Comparison of ENCODE assay signal across 20 cellular contexts in the genomic region with DNA sequence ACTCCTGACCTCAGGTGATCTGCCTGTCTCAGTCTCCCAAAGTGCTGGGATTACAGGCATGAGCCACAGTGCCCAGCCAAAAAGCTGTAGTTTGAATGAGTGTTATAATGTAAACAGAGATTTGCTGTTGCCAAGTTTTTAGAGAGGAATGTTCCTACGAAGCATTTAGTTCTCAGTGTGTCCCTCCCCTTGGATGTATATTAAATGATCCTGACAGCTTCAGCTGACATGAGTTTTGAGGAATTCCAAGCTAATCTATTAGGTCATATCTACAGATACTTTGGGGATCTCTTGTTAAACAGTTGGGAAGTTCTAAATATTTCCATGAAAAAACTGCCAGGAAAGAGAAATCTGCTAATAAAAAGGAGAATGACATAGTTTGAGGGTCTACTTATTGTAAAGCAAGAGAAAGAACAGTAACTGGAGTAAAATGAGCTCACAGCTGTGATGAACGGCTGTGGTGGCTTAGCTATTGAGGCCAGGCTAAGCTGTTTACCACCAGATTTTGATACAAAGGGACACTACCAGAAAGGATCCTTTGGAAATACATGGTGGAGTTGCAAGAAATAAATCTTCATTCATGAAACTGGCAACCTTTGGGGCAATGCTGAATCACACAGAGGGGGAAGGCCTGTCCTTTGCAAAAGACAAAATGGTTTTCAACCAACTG. TPM values are rescaled to one million over a fixed set of nuclear protein-coding genes. Genes with fewer than 3 reads are reported as not detected.
A peak's percentile ranks its signal among the peaks of the same experiment; 100 is the strongest.
DNase-seq lines count a peak whose midpoint lies in the region; FAIRE-seq and TF ChIP-seq lines count a peak whose summit lies in the region.
"Had no signal": no experiment of that assay in that cellular context is flagged by ENCODE, and none has a peak within 500 bp of the region (broad histone marks: within the 10 kb centered on the region; RNA-seq: fewer than 3 reads in every experiment).

No MANE protein-coding gene starts in this region.

- H2AFZ ChIP-seq in astrocyte (ENCODE audit: low read depth, low read length), result no peak overlapping the region

- H3K36me3 ChIP-seq in HEK293 (ENCODE audit: control insufficient read depth in 2 of 2, insufficient read depth in 1 of 2, low read length in 2 of 2), result no peaks in the 10 kb centered on the region; a peak in 1 of 3 replicates
- H3K36me3 ChIP-seq in astrocyte (ENCODE audit: insufficient read depth, low read length), result no peaks in the 10 kb centered on the region
- H3K36me3 ChIP-seq in skeletal muscle tissue (ENCODE audit: control insufficient read depth in 3 of 3, insufficient read depth in 3 of 3, low read length in 3 of 3), result no peaks in the 10 kb centered on the region
- H3K36me3 ChIP-seq: heart left ventricle, ovary had no signal

- CTCF ChIA-PET in HEK293 (lab: Yijun Ruan, JAX), result interaction anchor here (0.5 to 2.3 kb wide), 2 partner anchors 57 to 199 kb away, joined by 5 to 8 read pairs; no protein-coding TSS in a partner anchor

- no peaks in the 10 kb centered on the region for H3K9me3 Mint-ChIP-seq in astrocyte (ENCODE audit: unreplicated experiment)

- TF ChIP-seq POLR2A in erythroblast (IDR thresholded peaks at IDR 0.05; ENCODE audit: low read length), result no peak

- H3K79me2 ChIP-seq in astrocyte (ENCODE audit: insufficient read depth, low read length), result no peaks in the 10 kb centered on the region

- DNase-seq in astrocyte (ENCODE audit: low read depth) (peak; percentile 59), left kidney (ENCODE audit: low read depth, low spot score) (peak; percentile 36), NCI-H345 treated with DMSO at 0.1 percent for 48 hours (lab: John Stamatoyannopoulos, UW; ENCODE audit: unreplicated experiment) (no peak), erythroblast (lab: John Stamatoyannopoulos, UW) (no peak), OCI-M2 (lab: John Stamatoyannopoulos, UW; ENCODE audit: unreplicated experiment) (no peak)
- DNase-seq in stimulated activated CD4-positive, alpha-beta T cell treated with anti-CD3 and anti-CD28 coated beads, Interleukin-4, amount 100 ng/mL, for 24 hours, result no peak
- DNase-seq: activated CD4-positive, CD25-positive, alpha-beta regulatory T cell; heart left ventricle; midbrain; NCI-H1417 treated with DMSO at 0.1 percent for 48 hours; NCI-H345; ovary; stimulated activated CD4-positive, alpha-beta T cell treated with anti-CD3 and anti-CD28 coated beads, Interleukin-12 subunit alpha, Interleukin-12 subunit beta, amount 100 ng/mL, for 4 hours; stimulated activated naive CD4-positive, alpha-beta T cell; T-helper 2 cell had no signal

- H3K27ac ChIP-seq in HEK293 (ENCODE audit: extremely low read depth, low read depth, low read length) (0 out of 2 replicates have a peak overlapping the region, but pooled peaks have one; percentile 37), astrocyte (ENCODE audit: low read depth, low read length) (no peak overlapping the region), skeletal muscle tissue (ENCODE audit: low read depth, low read length) (peak overlapping the region; percentile 60)

- H4K20me1 ChIP-seq in astrocyte (ENCODE audit: insufficient read depth, low read length), result no peaks in the 10 kb centered on the region

- TF ChIP-seq CTCF in HEK293 (tag by site-specific recombination; IDR thresholded peaks at IDR 0.05) (no peak), astrocyte (IDR thresholded peaks at IDR 0.05; ENCODE audit: insufficient read depth, low read depth, low read length) (no peak)

- H3K4me1 ChIP-seq in HEK293 (ENCODE audit: control insufficient read depth, insufficient read depth, low read length), result peaks cover 10% of the 10 kb centered on the region
- H3K4me1 ChIP-seq in astrocyte (ENCODE audit: insufficient read depth, low read length), result peaks cover 11% of the 10 kb centered on the region
- peaks cover 8 to 13% (median 12%) of the 10 kb centered on the region in 3 donors for H3K4me1 ChIP-seq in skeletal muscle tissue (ENCODE audit: control insufficient read depth in 3 of 3, insufficient read depth in 3 of 3, low read length in 3 of 3)

- H3K27me3 ChIP-seq in astrocyte (ENCODE audit: insufficient read depth, low read length) (no peaks in the 10 kb centered on the region), skeletal muscle tissue (ENCODE audit: control insufficient read depth in 3 of 3, insufficient read depth in 3 of 3, low read length in 3 of 3) (peaks cover 5 to 17% (median 9%) of the 10 kb centered on the region in 3 donors)
- H3K27me3 ChIP-seq: heart left ventricle, ovary had no signal

- POLR2A ChIA-PET in HEK293 (lab: Yijun Ruan, JAX), result no interaction called here

- H3K4me2 ChIP-seq in astrocyte (ENCODE audit: low read length), result no peak overlapping the region

- no peak overlapping the region for H3K4me3 Mint-ChIP-seq in astrocyte (ENCODE audit: unreplicated experiment)

- H3K4me3 ChIP-seq in HEK293 (ENCODE audit: low read depth, low read length) (no peak overlapping the region), astrocyte (ENCODE audit: insufficient read depth, low read depth, low read length) (no peak overlapping the region), skeletal muscle tissue (ENCODE audit: low read length in 3 of 3) (no peak overlapping the region)
- H3K4me3 ChIP-seq: heart left ventricle, ovary had no signal

- no peak overlapping the region for H3K27ac Mint-ChIP-seq in astrocyte (ENCODE audit: unreplicated experiment)

- no peaks in the 10 kb centered on the region for H3K36me3 Mint-ChIP-seq in astrocyte (ENCODE audit: low read depth, unreplicated experiment)

- H3K27me3 Mint-ChIP-seq in astrocyte (ENCODE audit: low read depth, unreplicated experiment), result no peaks in the 10 kb centered on the region

- no peak for FAIRE-seq in astrocyte (lab: Jason Lieb, UNC)
- FAIRE-seq: GM12891, keratinocyte, urothelium cell line had no signal

- no peaks in the 10 kb centered on the region for H3K9me3 ChIP-seq in HEK293 (ENCODE audit: control insufficient read depth, insufficient read depth, low read depth, low read length)
- no peaks in the 10 kb centered on the region for H3K9me3 ChIP-seq in astrocyte (ENCODE audit: insufficient read depth, low read depth, low read length)
- no peaks in the 10 kb centered on the region for H3K9me3 ChIP-seq in skeletal muscle tissue (ENCODE audit: control insufficient read depth in 3 of 3, low read length in 3 of 3)
- H3K9me3 ChIP-seq: ovary had no signal

- peaks cover 9% of the 10 kb centered on the region for H3K4me1 Mint-ChIP-seq in astrocyte (ENCODE audit: low read depth, unreplicated experiment)

- no peak overlapping the region for H3K9ac ChIP-seq in astrocyte (ENCODE audit: low read length)
- no peak overlapping the region for H3K9ac ChIP-seq in skeletal muscle tissue (ENCODE audit: low read depth in 1 of 3, low read length in 3 of 3)

TF ChIP-seq in HEK293, 187 proteins besides CTCF, POLR2A, EP300 and RAD21:
- TF ChIP-seq, protein P1, sequence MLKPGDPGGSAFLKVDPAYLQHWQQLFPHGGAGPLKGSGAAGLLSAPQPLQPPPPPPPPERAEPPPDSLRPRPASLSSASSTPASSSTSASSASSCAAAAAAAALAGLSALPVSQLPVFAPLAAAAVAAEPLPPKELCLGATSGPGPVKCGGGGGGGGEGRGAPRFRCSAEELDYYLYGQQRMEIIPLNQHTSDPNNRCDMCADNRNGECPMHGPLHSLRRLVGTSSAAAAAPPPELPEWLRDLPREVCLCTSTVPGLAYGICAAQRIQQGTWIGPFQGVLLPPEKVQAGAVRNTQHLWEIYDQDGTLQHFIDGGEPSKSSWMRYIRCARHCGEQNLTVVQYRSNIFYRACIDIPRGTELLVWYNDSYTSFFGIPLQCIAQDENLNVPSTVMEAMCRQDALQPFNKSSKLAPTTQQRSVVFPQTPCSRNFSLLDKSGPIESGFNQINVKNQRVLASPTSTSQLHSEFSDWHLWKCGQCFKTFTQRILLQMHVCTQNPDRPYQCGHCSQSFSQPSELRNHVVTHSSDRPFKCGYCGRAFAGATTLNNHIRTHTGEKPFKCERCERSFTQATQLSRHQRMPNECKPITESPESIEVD (tag by site-specific recombination; IDR thresholded peaks at IDR 0.05), result peak; percentile 12; the same call in 1 of the 2 replicates
- TF ChIP-seq HOXA7 (CRISPR knock-in tag; IDR thresholded peaks at IDR 0.05; ENCODE audit: borderline replicate concordance), result no peak

RNA-seq across cellular contexts. Expression of a gene that starts 2.6 kb away (rescaled TPM):
- total RNA-seq in astrocyte, result 7.3 and 9.5 TPM in 2 replicates
- 13.0 TPM for total RNA-seq in skeletal muscle tissue

Comparison
In these comparisons a context has a peak if more than half of its experiments do, and no peak if none do; other contexts are left out.
1. DNase-seq: peak in astrocyte (single experiment) and left kidney (single experiment); none in stimulated activated CD4-positive, alpha-beta T cell treated with anti-CD3 and anti-CD28 coated beads, Interleukin-4, amount 100 ng/mL, for 24 hours (single experiment), NCI-H345 treated with DMSO at 0.1 percent for 48 hours (single experiment), erythroblast (0 of 2) and OCI-M2 (single experiment).